Comparison of ENCODE assay signal across 8 cellular contexts in the genomic region with DNA sequence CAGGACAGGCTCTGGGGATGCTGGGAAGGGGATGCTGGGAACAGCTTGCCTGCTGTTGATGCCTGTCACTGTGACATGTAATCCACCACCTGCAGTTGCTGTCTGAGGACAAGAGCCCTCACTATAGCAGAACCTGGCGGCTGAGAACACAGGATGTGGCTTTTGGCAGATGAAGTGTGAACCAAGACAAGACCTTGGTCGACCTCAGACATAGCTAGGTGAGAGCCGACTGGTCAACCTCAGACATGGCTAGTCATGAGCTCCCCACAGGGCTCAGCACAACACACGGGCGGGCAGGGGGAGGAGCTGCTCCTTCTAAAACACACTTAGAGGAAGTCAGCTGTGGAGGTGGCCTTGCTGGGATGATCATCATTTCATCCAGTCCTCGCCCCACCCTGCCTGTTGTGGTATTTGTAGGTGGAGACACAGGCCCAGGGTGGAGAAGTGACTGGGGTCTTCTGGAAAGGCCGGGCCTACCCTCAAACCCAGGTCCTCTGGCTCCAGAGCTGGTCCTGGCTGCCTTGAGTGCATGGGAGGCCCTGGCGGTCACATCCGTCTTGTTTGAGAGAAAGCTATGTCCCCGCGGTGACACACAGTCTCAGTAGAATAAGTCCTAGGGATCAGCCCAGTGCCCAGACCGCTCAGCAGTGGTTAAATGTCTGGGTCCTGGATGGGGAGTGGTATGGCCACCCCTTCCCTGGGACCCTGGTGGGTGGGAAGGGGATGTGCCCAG. TPM values are rescaled to one million over a fixed set of nuclear protein-coding genes. Genes with fewer than 3 reads are reported as not detected.
DNase-seq lines count a peak whose midpoint lies in the region; ATAC-seq and TF ChIP-seq lines count a peak whose summit lies in the region.

No MANE protein-coding gene starts in this region.

- intact Hi-C loops in aorta (cut with DNase I), result no loop called here

- no peak for DNase-seq in RWPE2 (ENCODE audit: low spot score)
- DNase-seq in activated T-helper 9 cell treated with anti-CD3 and anti-CD28 coated beads, Interleukin-2, amount 50 U/mL, for 16 hours (ENCODE audit: low read depth), result peak; percentile 76
- no peak for DNase-seq in nephron progenitor cell
- peak in 1 of 2 donors; percentile 70 for DNase-seq in aorta
- DNase-seq in NCI-H187 treated with DMSO at 0.1 percent for 48 hours (lab: John Stamatoyannopoulos, UW), result no peak
- DNase-seq in NCI-H2081 (lab: John Stamatoyannopoulos, UW), result no peak

- H3K36me3 Mint-ChIP-seq in nephron progenitor cell (ENCODE audit: low read depth), result no peaks in the 10 kb centered on the region

- no peak overlapping the region for H3K4me3 Mint-ChIP-seq in nephron progenitor cell

- H3K27ac ChIP-seq in RWPE2 (ENCODE audit: poor library complexity, severe bottlenecking), result no peak overlapping the region
- no peak overlapping the region for H3K27ac ChIP-seq in aorta (ENCODE audit: low read depth in 1 of 2, low read length in 2 of 2)

- 80 to 82% methylated on average over 12 of the region's 12 CpGs for WGBS in aorta, 2 donors

- no peaks in the 10 kb centered on the region for H3K36me3 ChIP-seq in RWPE2 (ENCODE audit: low read depth)
- H3K36me3 ChIP-seq in aorta (ENCODE audit: control insufficient read depth in 1 of 2, insufficient read depth in 2 of 2, low read length in 1 of 2), result no peaks in the 10 kb centered on the region

- TF ChIP-seq CTCF in RWPE2 (IDR thresholded peaks at IDR 0.05; ENCODE audit: poor library complexity, severe bottlenecking) (no peak), nephron progenitor cell (IDR thresholded peaks at IDR 0.05) (no peak)

- H3K4me3 ChIP-seq in RWPE2 (ENCODE audit: severe bottlenecking), result no peak overlapping the region
- no peak overlapping the region for H3K4me3 ChIP-seq in aorta (ENCODE audit: low read length in 2 of 2)

- peaks cover 10% of the 10 kb centered on the region for H3K9me3 Mint-ChIP-seq in nephron progenitor cell

- H3K27ac Mint-ChIP-seq in nephron progenitor cell, result peak overlapping the region; percentile 54

- H3K9me3 ChIP-seq in RWPE2 (ENCODE audit: severe bottlenecking), result no peaks in the 10 kb centered on the region
- no peaks in the 10 kb centered on the region for H3K9me3 ChIP-seq in aorta (ENCODE audit: control insufficient read depth, low read length)

- ATAC-seq in GM19324 (IDR thresholded peaks at IDR 0.05; ENCODE audit: low FRiP score, unreplicated experiment) (peak; percentile 85), HG03135 (IDR thresholded peaks at IDR 0.05; ENCODE audit: unreplicated experiment) (peak; percentile 85), RWPE2 (ENCODE audit: low read depth) (peak; percentile 48), aorta (ENCODE audit: low FRiP score) (peak; percentile 49)

- peaks cover 17% of the 10 kb centered on the region for H3K27me3 Mint-ChIP-seq in nephron progenitor cell (ENCODE audit: low read depth, poor library complexity)

- H3K4me1 ChIP-seq in RWPE2 (ENCODE audit: insufficient read depth, poor library complexity, severe bottlenecking), result no peaks in the 10 kb centered on the region
- no peaks in the 10 kb centered on the region for H3K4me1 ChIP-seq in aorta (ENCODE audit: control insufficient read depth in 1 of 2, insufficient read depth in 2 of 2, low read length in 2 of 2)

- H3K4me1 Mint-ChIP-seq in nephron progenitor cell, result peaks cover 37% of the 10 kb centered on the region

- H3K27me3 ChIP-seq in RWPE2 (ENCODE audit: insufficient read depth, poor library complexity, severe bottlenecking) (peaks cover 3% of the 10 kb centered on the region), aorta (ENCODE audit: control insufficient read depth in 1 of 2, insufficient read depth in 2 of 2, low read length in 1 of 2) (no peaks in the 10 kb centered on the region)

RNA-seq across cellular contexts. Expression of a gene that starts 6.1 kb away (rescaled TPM):
- total RNA-seq in aorta, result 10 to 100 TPM in 1 of 2 donors, 1 to 10 TPM in 1; 3.8 to 10.3 TPM
- polyA plus RNA-seq in aorta, result 1 to 10 TPM; 2.6 to 5.0 TPM

RNA-seq across cellular contexts. Expression of a gene that starts 31.5 kb away (rescaled TPM):
- total RNA-seq in aorta, result 10 to 100 TPM; 47.7 to 50.5 TPM
- polyA plus RNA-seq in aorta, result 10 to 100 TPM; 80.1 to 92.3 TPM
